ENCODE assay signal across 1 cellular context in the genomic region with DNA sequence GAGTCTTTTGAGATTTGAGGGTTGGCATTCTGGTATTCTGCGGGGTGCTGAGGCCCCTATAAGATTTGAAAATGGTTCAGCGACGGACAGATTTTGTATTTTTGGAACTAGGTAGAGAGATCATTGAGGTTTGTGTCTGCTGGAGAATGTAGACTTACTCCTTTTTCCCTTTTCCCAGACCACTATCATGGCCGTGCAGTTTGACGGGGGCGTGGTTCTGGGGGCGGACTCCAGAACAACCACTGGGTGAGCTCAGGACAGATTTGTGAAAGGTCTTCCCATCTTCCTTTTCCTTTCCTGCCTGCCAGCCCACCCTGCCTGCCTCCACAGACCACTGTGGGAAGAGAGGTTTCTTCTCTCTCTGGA.
A peak's percentile ranks its signal among the peaks of the same experiment; 100 is the strongest.
TF ChIP-seq lines count a peak whose summit lies in the region.

No MANE protein-coding gene starts in this region.

TF ChIP-seq in H1, 55 proteins besides CTCF, POLR2A, EP300 and RAD21:
- no peak for TF ChIP-seq ZNF274 (IDR thresholded peaks at IDR 0.05; ENCODE audit: borderline replicate concordance, extremely low read depth, low read length)
- TF ChIP-seq CHD1 (IDR thresholded peaks at IDR 0.05; ENCODE audit: low read depth, low read length): no peak
- no peak for TF ChIP-seq RFX5 (IDR thresholded peaks at IDR 0.05; ENCODE audit: borderline replicate concordance, low read depth, low read length)
- TF ChIP-seq TAF1 (IDR thresholded peaks at IDR 0.05; ENCODE audit: low read depth, low read length): no peak
- TF ChIP-seq YY1 (IDR thresholded peaks at IDR 0.05; ENCODE audit: low read depth, low read length): peak; percentile 63; the same call in 1 of the 2 replicates
- TF ChIP-seq BACH1 (IDR thresholded peaks at IDR 0.05; ENCODE audit: low read length): no peak
- TF ChIP-seq SAP30 (IDR thresholded peaks at IDR 0.05; ENCODE audit: insufficient read depth, insufficient replicate concordance, low read length): peak; percentile 72
TF ChIP-seq in H1: peak in this region for 2.
